1 cellular context compared by ENCODE assay signal in genomic region chrX:74291964-74292891, GRCh38.
TF ChIP-seq lines count a peak whose summit lies in the region.

No MANE protein-coding gene starts in this region.

TF ChIP-seq in K562, 482 proteins besides CTCF, POLR2A, EP300 and RAD21 (continued from another document and continues in another):
- no peak for TF ChIP-seq NR0B1 (IDR thresholded peaks at IDR 0.05; ENCODE audit: partially characterized antibody)
- no peak for TF ChIP-seq TCFL5 (CRISPR knock-in tag; conservative IDR thresholded peaks at IDR 0.05)
- TF ChIP-seq TEAD1 (CRISPR knock-in tag; IDR thresholded peaks at IDR 0.05), result 0 out of 4 replicates have a peak, but pooled peaks of 1 of the 2 experiments have one; percentile 65
- no peak for TF ChIP-seq AFF4 (CRISPR knock-in tag; IDR thresholded peaks at IDR 0.05)
- no peak for TF ChIP-seq SREBF1 (IDR thresholded peaks at IDR 0.05; ENCODE audit: borderline replicate concordance, low read depth, low read length)
- TF ChIP-seq ZFX (CRISPR knock-in tag; IDR thresholded peaks at IDR 0.05), result peak; percentile 75
- TF ChIP-seq ZNF655 (CRISPR knock-in tag; IDR thresholded peaks at IDR 0.05), result no peak
- TF ChIP-seq RFX1 (IDR thresholded peaks at IDR 0.05), result no peak
- TF ChIP-seq MCM5 (IDR thresholded peaks at IDR 0.05; ENCODE audit: low read depth), result no peak
- no peak for TF ChIP-seq BRD9 (IDR thresholded peaks at IDR 0.05; ENCODE audit: low read depth, partially characterized antibody)
- no peak for TF ChIP-seq ZNF124 (CRISPR knock-in tag; IDR thresholded peaks at IDR 0.05)
- 0 out of 2 replicates have a peak, but pooled peaks have one; percentile 18 for TF ChIP-seq SMC3 (conservative IDR thresholded peaks at IDR 0.05; ENCODE audit: insufficient read depth, low read depth, low read length)
- no peak for TF ChIP-seq FOXK2 (conservative IDR thresholded peaks at IDR 0.05 in 1 of 2, IDR thresholded peaks at IDR 0.05 in 1 of 2; ENCODE audit: low read depth in 2 of 2)
- TF ChIP-seq BRD4 (IDR thresholded peaks at IDR 0.05), result 0 out of 2 replicates have a peak, but pooled peaks have one; percentile 41
- peak; percentile 36; the same call in 1 of the 2 replicates for TF ChIP-seq MYC (IDR thresholded peaks at IDR 0.05; ENCODE audit: low read depth, low read length)
- no peak for TF ChIP-seq MYC (CRISPR knock-in tag; IDR thresholded peaks at IDR 0.05; ENCODE audit: borderline replicate concordance, low read depth)
- no peak for TF ChIP-seq ATF1 (CRISPR knock-in tag; IDR thresholded peaks at IDR 0.05)
- TF ChIP-seq ATF1 (tag; IDR thresholded peaks at IDR 0.05), result peak; percentile 75
- TF ChIP-seq THRAP3 (IDR thresholded peaks at IDR 0.05; ENCODE audit: borderline replicate concordance), result no peak
- no peak for TF ChIP-seq NCOA2 (IDR thresholded peaks at IDR 0.05; ENCODE audit: partially characterized antibody in 2 of 2)
- TF ChIP-seq ZSCAN29 (IDR thresholded peaks at IDR 0.05), result 0 out of 2 replicates have a peak, but pooled peaks have one; percentile 16
- no peak for TF ChIP-seq STAT6 (CRISPR knock-in tag; IDR thresholded peaks at IDR 0.05)
- no peak for TF ChIP-seq ZNF311 (CRISPR knock-in tag; IDR thresholded peaks at IDR 0.05)
- TF ChIP-seq TCF3 (CRISPR knock-in tag; IDR thresholded peaks at IDR 0.05), result 0 out of 2 replicates have a peak, but pooled peaks have one; percentile 4
- peak; percentile 15; the same call in 1 of the 2 replicates for TF ChIP-seq ZBED1 (IDR thresholded peaks at IDR 0.05)
- no peak for TF ChIP-seq SREBF2 (CRISPR knock-in tag; IDR thresholded peaks at IDR 0.05)
- no peak for TF ChIP-seq FOXM1 (IDR thresholded peaks at IDR 0.05; ENCODE audit: low read depth)
- no peak for TF ChIP-seq FOXM1 (CRISPR knock-in tag; IDR thresholded peaks at IDR 0.05; ENCODE audit: low read depth)
- no peak for TF ChIP-seq KLF13 (tag; IDR thresholded peaks at IDR 0.05; ENCODE audit: borderline replicate concordance, low read depth)
- no peak for TF ChIP-seq ZNF140 (CRISPR knock-in tag; IDR thresholded peaks at IDR 0.05)
- TF ChIP-seq ETV6 (IDR thresholded peaks at IDR 0.05; ENCODE audit: borderline replicate concordance in 1 of 2, low read depth in 2 of 2, low read length in 1 of 2), result no peak
- TF ChIP-seq ETV6 (CRISPR knock-in tag; IDR thresholded peaks at IDR 0.05; ENCODE audit: borderline replicate concordance), result no peak
- TF ChIP-seq C11orf30 (IDR thresholded peaks at IDR 0.05; ENCODE audit: low read depth), result peak; percentile 96
- TF ChIP-seq IRF1 (CRISPR knock-in tag; IDR thresholded peaks at IDR 0.05; ENCODE audit: borderline replicate concordance), result no peak
- no peak for TF ChIP-seq ZNF561 (CRISPR knock-in tag; conservative IDR thresholded peaks at IDR 0.05)
- TF ChIP-seq CREB1 (IDR thresholded peaks at IDR 0.05), result peak; percentile 36; the same call in 1 of the 2 replicates
- TF ChIP-seq CREB1 (CRISPR knock-in tag; IDR thresholded peaks at IDR 0.05), result no peak
- TF ChIP-seq NR2C2 (CRISPR knock-in tag; IDR thresholded peaks at IDR 0.05), result no peak
- TF ChIP-seq NR2C2 (tag; IDR thresholded peaks at IDR 0.05), result peak; percentile 37; the same call in 1 of the 2 replicates
- no peak for TF ChIP-seq ZNF445 (CRISPR knock-in tag; IDR thresholded peaks at IDR 0.05; ENCODE audit: low read depth)
- no peak for TF ChIP-seq ATF6 (CRISPR knock-in tag; IDR thresholded peaks at IDR 0.05)
- peak; percentile 68 for TF ChIP-seq NFIC (IDR thresholded peaks at IDR 0.05)
- no peak for TF ChIP-seq ZNF707 (CRISPR knock-in tag; conservative IDR thresholded peaks at IDR 0.05)
- TF ChIP-seq COPS2 (conservative IDR thresholded peaks at IDR 0.05), result no peak
- no peak for TF ChIP-seq CHD4 (IDR thresholded peaks at IDR 0.05; ENCODE audit: insufficient read depth, insufficient replicate concordance, low read depth, low read length, poor library complexity, severe bottlenecking)
- no peak for TF ChIP-seq RBM17 (IDR thresholded peaks at IDR 0.05; ENCODE audit: borderline replicate concordance, low read depth, low read length)
- TF ChIP-seq TBP (optimal IDR thresholded peaks at IDR 0.05; ENCODE audit: low read depth, low read length), result peak; percentile 72
- TF ChIP-seq U2AF2 (optimal IDR thresholded peaks at IDR 0.05; ENCODE audit: low read depth, low read length), result no peak
- peak in 1 of 2 experiments; percentile 66 for TF ChIP-seq AFF1 (IDR thresholded peaks at IDR 0.05; ENCODE audit: low read depth in 1 of 2, partially characterized antibody in 2 of 2)
- no peak for TF ChIP-seq ESRRA (IDR thresholded peaks at IDR 0.05; ENCODE audit: borderline replicate concordance, low read depth)
- TF ChIP-seq ELF2 (CRISPR knock-in tag; IDR thresholded peaks at IDR 0.05), result no peak
- no peak for TF ChIP-seq ZNF589 (CRISPR knock-in tag; IDR thresholded peaks at IDR 0.05; ENCODE audit: low read depth)
- TF ChIP-seq ETV5 (CRISPR knock-in tag; IDR thresholded peaks at IDR 0.05; ENCODE audit: low read depth), result no peak
- TF ChIP-seq HNRNPK (IDR thresholded peaks at IDR 0.05; ENCODE audit: low read depth, low read length, poor library complexity, severe bottlenecking), result no peak
- no peak for TF ChIP-seq NFXL1 (CRISPR knock-in tag; IDR thresholded peaks at IDR 0.05)
- TF ChIP-seq CREB3L1 (IDR thresholded peaks at IDR 0.05; ENCODE audit: borderline replicate concordance, low read depth), result no peak
